Comparison of ENCODE assay signal across 2 cellular contexts in the genomic region with DNA sequence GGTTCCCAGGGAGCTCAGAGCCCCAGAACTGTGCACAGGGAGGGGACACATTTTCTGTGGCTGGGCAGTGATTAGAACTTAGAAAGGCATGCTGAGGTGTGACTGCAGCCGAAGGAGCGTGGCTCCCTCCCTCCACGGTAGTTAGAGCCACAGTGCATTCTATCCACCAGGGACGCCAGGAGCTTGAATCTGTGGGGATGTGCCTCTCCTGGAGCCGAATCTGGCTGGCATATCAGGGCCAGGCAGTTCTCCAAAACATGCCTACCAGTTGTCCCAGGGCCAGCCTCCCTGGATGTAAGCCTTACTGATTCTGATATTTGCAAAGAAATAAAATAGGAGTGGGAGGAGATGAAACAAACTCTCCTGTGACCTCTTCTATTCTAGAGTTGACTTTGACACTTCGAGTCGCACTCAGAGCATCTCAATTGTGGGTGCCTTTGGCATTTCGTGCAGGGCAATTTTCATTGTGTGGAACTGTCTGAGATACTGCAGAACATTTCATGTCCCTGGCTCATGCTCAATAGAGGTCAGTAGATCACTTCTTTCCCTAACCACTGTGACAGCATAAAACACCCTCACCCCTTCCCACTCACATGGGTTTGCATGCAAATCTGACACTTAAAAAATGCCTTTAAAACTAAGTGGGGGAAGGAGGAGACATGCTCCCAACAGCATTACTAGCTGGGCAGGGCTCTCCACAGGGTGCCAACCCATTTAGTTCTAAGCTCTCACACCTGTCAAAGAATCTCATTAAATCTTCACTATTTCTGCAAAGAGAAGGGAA.
TF ChIP-seq lines count a peak whose summit lies in the region.

No MANE protein-coding gene starts in this region.

TF ChIP-seq in HEK293, 187 proteins besides CTCF, POLR2A, EP300 and RAD21:
- TF ChIP-seq EGR2 (tag by site-specific recombination; IDR thresholded peaks at IDR 0.05; ENCODE audit: low read depth) (peak; percentile 57; the same call in 1 of the 2 replicates), ZNF624 (tag by site-specific recombination; IDR thresholded peaks at IDR 0.05) (no peak), ZFHX2 (tag by site-specific recombination; conservative IDR thresholded peaks at IDR 0.05) (0 out of 2 replicates have a peak, but pooled peaks have one; percentile 47), ZNF791 (tag by site-specific recombination; IDR thresholded peaks at IDR 0.05) (no peak), ZXDB (tag by site-specific recombination; IDR thresholded peaks at IDR 0.05) (no peak), ZNF175 (tag by site-specific recombination; IDR thresholded peaks at IDR 0.05) (no peak), ZNF302 (tag by site-specific recombination; IDR thresholded peaks at IDR 0.05; ENCODE audit: low read depth) (no peak), ZEB2 (tag by site-specific recombination; IDR thresholded peaks at IDR 0.05) (no peak), ZNF548 (tag by site-specific recombination; IDR thresholded peaks at IDR 0.05) (no peak), ZNF518A (tag by site-specific recombination; conservative IDR thresholded peaks at IDR 0.05; ENCODE audit: low read depth) (no peak), ZNF530 (tag by site-specific recombination; IDR thresholded peaks at IDR 0.05; ENCODE audit: low read depth) (no peak), ZNF311 (tag by site-specific recombination; IDR thresholded peaks at IDR 0.05; ENCODE audit: borderline replicate concordance) (no peak), SCRT1 (tag by site-specific recombination; IDR thresholded peaks at IDR 0.05; ENCODE audit: borderline replicate concordance) (no peak)

TF ChIP-seq in GM12878, 131 proteins besides CTCF, POLR2A, EP300 and RAD21:
- TF ChIP-seq POU2F2 (IDR thresholded peaks at IDR 0.05; ENCODE audit: borderline replicate concordance, low read depth, low read length) (peak; percentile 43; the same call in 1 of the 3 replicates), WRNIP1 (IDR thresholded peaks at IDR 0.05; ENCODE audit: borderline replicate concordance, low read depth, low read length) (no peak), NR2F1 (conservative IDR thresholded peaks at IDR 0.05) (peak; percentile 65; the same call in 1 of the 2 replicates), SMC3 (IDR thresholded peaks at IDR 0.05; ENCODE audit: borderline replicate concordance, low read length) (peak; percentile 24; the same call in 1 of the 2 replicates), RUNX3 (IDR thresholded peaks at IDR 0.05; ENCODE audit: low read length) (peak; percentile 50)
